Comparison of ENCODE assay signal across 1 cellular context in genomic region chr14:40685764-40686163, GRCh38.
TF ChIP-seq lines count a peak whose summit lies in the region.

No MANE protein-coding gene starts in this region.

TF ChIP-seq in GM23338, 12 proteins besides CTCF, POLR2A, EP300 and RAD21 (continued from another document):
- TF ChIP-seq ZNF462 (CRISPR knock-in tag; IDR thresholded peaks at IDR 0.05) (no peak), ZNF114 (CRISPR knock-in tag; IDR thresholded peaks at IDR 0.05) (no peak), NANOG (IDR thresholded peaks at IDR 0.05; ENCODE audit: borderline replicate concordance) (no peak), POLR2AphosphoS5 (IDR thresholded peaks at IDR 0.05; ENCODE audit: low read depth) (no peak), ZNF331 (CRISPR knock-in tag; IDR thresholded peaks at IDR 0.05; ENCODE audit: low read depth) (no peak)
